In the genomic region with DNA sequence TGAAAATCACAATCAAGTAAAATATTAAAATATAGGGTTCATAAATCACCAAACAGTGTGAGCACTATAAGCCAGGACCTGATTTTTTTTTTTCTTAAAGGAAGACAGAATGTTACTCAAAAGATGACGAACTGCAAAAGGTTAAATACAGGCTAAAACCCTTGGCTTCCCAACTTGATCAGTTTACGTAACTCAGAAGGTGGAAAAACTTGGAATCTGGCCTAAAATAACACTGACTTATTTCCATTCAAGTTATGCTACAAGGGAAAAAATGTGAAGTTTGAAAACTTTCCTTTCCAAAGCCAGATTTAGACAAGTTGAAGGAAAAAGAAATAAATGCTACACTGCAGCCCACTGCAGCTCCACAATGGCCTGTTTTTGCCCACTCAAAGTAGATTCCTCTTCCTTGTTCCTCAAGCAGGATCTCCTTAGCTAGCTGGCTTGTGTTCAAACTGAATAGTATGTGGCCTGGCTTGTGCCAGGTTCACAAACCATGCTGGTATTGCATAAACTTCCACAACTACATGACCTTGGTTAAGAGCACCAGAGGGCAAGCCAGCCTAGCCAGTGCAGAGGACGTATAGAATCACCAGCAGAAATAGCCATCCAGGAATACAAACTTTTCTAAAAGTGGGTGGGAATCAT, we compare ENCODE assay signal across 8 cellular contexts.
DNase-seq lines count a peak whose midpoint lies in the region; ATAC-seq lines count a peak whose summit lies in the region.

No MANE protein-coding gene starts in this region.

- intact Hi-C loops in Right ventricle myocardium superior (cut with DNase I), result no loop called here
- intact Hi-C loops in activated CD4-positive, alpha-beta memory T cell treated with anti-CD3 and anti-CD28 coated beads for 36 hours (cut with micrococcal nuclease), result no loop called here

- H3K27ac Mint-ChIP-seq in activated CD4-positive, alpha-beta memory T cell treated with anti-CD3 and anti-CD28 coated beads for 36 hours, result no peak overlapping the region

- no peaks in the 10 kb centered on the region for H3K36me3 Mint-ChIP-seq in activated CD4-positive, alpha-beta memory T cell treated with anti-CD3 and anti-CD28 coated beads for 36 hours

- no peaks in the 10 kb centered on the region for H3K9me3 Mint-ChIP-seq in activated CD4-positive, alpha-beta memory T cell treated with anti-CD3 and anti-CD28 coated beads for 36 hours

- POLR2A ChIA-PET in activated CD4-positive, alpha-beta memory T cell treated with anti-CD3 and anti-CD28 coated beads for 36 hours (lab: Charles Lee), result no interaction called here

- in situ Hi-C loops in G401 (cut with HindIII; ENCODE audit: low sequenced_read_pairs), result no loop called here

- no peak overlapping the region for H3K4me3 Mint-ChIP-seq in activated CD4-positive, alpha-beta memory T cell treated with anti-CD3 and anti-CD28 coated beads for 36 hours

- peak; percentile 75 for ATAC-seq in Right ventricle myocardium superior (ENCODE audit: poor library complexity)
- no peak for ATAC-seq in GM21360 (IDR thresholded peaks at IDR 0.05; ENCODE audit: unreplicated experiment)
- ATAC-seq in HG02610 (IDR thresholded peaks at IDR 0.05; ENCODE audit: unreplicated experiment), result no peak

- H3K4me1 Mint-ChIP-seq in activated CD4-positive, alpha-beta memory T cell treated with anti-CD3 and anti-CD28 coated beads for 36 hours (ENCODE audit: low read depth), result no peaks in the 10 kb centered on the region

- CTCF ChIA-PET in activated CD4-positive, alpha-beta memory T cell treated with anti-CD3 and anti-CD28 coated beads for 36 hours (lab: Charles Lee), result interaction anchor here (0.6 kb wide), 1 partner anchor 365 kb away, joined by 3 read pairs; no protein-coding TSS in a partner anchor

- peak; percentile 49 for DNase-seq in G401 (ENCODE audit: low spot score)
- DNase-seq in amniotic epithelial cell (ENCODE audit: low read depth), result peak; percentile 83
- peak; percentile 39 for DNase-seq in Right ventricle myocardium superior
- DNase-seq in pulmonary artery endothelial cell (ENCODE audit: low read depth, low spot score), result peak; percentile 89
- no peak for DNase-seq in activated CD4-positive, alpha-beta memory T cell treated with anti-CD3 and anti-CD28 coated beads for 36 hours
- DNase-seq in activated CD8-positive, alpha-beta memory T cell treated with anti-CD3 and anti-CD28 coated beads, Interleukin-2, amount 50 U/mL, for 4 hours, result no peak

- H3K27me3 Mint-ChIP-seq in activated CD4-positive, alpha-beta memory T cell treated with anti-CD3 and anti-CD28 coated beads for 36 hours, result no peaks in the 10 kb centered on the region

Comparison
In these comparisons a context has a peak if more than half of its experiments do, and no peak if none do; other contexts are left out.
1. DNase-seq: peak in G401 (single experiment), amniotic epithelial cell (single experiment), Right ventricle myocardium superior (single experiment) and pulmonary artery endothelial cell (single experiment); none in activated CD4-positive, alpha-beta memory T cell treated with anti-CD3 and anti-CD28 coated beads for 36 hours (single experiment) and activated CD8-positive, alpha-beta memory T cell treated with anti-CD3 and anti-CD28 coated beads, Interleukin-2, amount 50 U/mL, for 4 hours (single experiment).